ENCODE assay signal across 1 cellular context in genomic region chr19:55062735-55063491, GRCh38.
TF ChIP-seq lines count a peak whose summit lies in the region.

TSS of gene RDH13 (minus strand) at chr19:55063148. CDS start at chr19:55063032, 116 bp downstream.

TF ChIP-seq in K562, 482 proteins besides CTCF, POLR2A, EP300 and RAD21 (continued from another document and continues in another):
- peak in 1 of 3 experiments; percentile 56; a peak in 1 of 6 replicates for TF ChIP-seq ZBTB11 (CRISPR knock-in tag; IDR thresholded peaks at IDR 0.05)
- no peak for TF ChIP-seq CREB3L1 (IDR thresholded peaks at IDR 0.05; ENCODE audit: borderline replicate concordance, low read depth)
- peak; percentile 95 for TF ChIP-seq JUND (IDR thresholded peaks at IDR 0.05; ENCODE audit: borderline replicate concordance, low read depth, low read length)
- peak; percentile 89; the same call in 2 of the 3 replicates for TF ChIP-seq JUND (tag; IDR thresholded peaks at IDR 0.05; ENCODE audit: borderline replicate concordance, low read depth, low read length)
- TF ChIP-seq PKNOX1 (IDR thresholded peaks at IDR 0.05) = peak; percentile 82
- TF ChIP-seq POLR3G (IDR thresholded peaks at IDR 0.05; ENCODE audit: extremely low read depth, insufficient read length, insufficient replicate concordance) = no peak
- TF ChIP-seq SIN3A (IDR thresholded peaks at IDR 0.05; ENCODE audit: borderline replicate concordance in 2 of 2, control insufficient read depth in 1 of 2, low read depth in 2 of 2, low read length in 2 of 2) = peak; percentile 53 to 77; a peak in 2 of 4 replicates
- no peak for TF ChIP-seq RREB1 (CRISPR knock-in tag; IDR thresholded peaks at IDR 0.05)
- TF ChIP-seq ZNF609 (CRISPR knock-in tag; IDR thresholded peaks at IDR 0.05; ENCODE audit: borderline replicate concordance) = no peak
- TF ChIP-seq ZBTB40 (IDR thresholded peaks at IDR 0.05) = peak; percentile 25; the same call in 1 of the 2 replicates
- no peak for TF ChIP-seq ZBTB40 (CRISPR knock-in tag; IDR thresholded peaks at IDR 0.05)
- TF ChIP-seq MLLT1 (IDR thresholded peaks at IDR 0.05) = 0 out of 4 replicates have a peak, but pooled peaks of 1 of the 2 experiments have one; percentile 5
- TF ChIP-seq KLF13 (tag; IDR thresholded peaks at IDR 0.05; ENCODE audit: borderline replicate concordance, low read depth) = no peak
- peak; percentile 91 for TF ChIP-seq POLR2G (IDR thresholded peaks at IDR 0.05; ENCODE audit: low read depth, low read length)
- TF ChIP-seq KDM5B (IDR thresholded peaks at IDR 0.05; ENCODE audit: insufficient replicate concordance, low read depth, low read length) = peak; percentile 46
- TF ChIP-seq IFI16 (CRISPR knock-in tag; IDR thresholded peaks at IDR 0.05) = no peak
- peak; percentile 48 for TF ChIP-seq MEIS2 (IDR thresholded peaks at IDR 0.05; ENCODE audit: partially characterized antibody)
- TF ChIP-seq ZEB2 (IDR thresholded peaks at IDR 0.05) = 0 out of 2 replicates have a peak, but pooled peaks have one; percentile 6
